Comparison of ENCODE assay signal across 1 cellular context in genomic region chr12:57895337-57896138, GRCh38.
TF ChIP-seq lines count a peak whose summit lies in the region.

No MANE protein-coding gene starts in this region.

TF ChIP-seq in liver, 16 proteins besides CTCF, POLR2A, EP300 and RAD21 (continued from another document):
- TF ChIP-seq MAX (IDR thresholded peaks at IDR 0.05) = no peak
